In the genomic region with DNA sequence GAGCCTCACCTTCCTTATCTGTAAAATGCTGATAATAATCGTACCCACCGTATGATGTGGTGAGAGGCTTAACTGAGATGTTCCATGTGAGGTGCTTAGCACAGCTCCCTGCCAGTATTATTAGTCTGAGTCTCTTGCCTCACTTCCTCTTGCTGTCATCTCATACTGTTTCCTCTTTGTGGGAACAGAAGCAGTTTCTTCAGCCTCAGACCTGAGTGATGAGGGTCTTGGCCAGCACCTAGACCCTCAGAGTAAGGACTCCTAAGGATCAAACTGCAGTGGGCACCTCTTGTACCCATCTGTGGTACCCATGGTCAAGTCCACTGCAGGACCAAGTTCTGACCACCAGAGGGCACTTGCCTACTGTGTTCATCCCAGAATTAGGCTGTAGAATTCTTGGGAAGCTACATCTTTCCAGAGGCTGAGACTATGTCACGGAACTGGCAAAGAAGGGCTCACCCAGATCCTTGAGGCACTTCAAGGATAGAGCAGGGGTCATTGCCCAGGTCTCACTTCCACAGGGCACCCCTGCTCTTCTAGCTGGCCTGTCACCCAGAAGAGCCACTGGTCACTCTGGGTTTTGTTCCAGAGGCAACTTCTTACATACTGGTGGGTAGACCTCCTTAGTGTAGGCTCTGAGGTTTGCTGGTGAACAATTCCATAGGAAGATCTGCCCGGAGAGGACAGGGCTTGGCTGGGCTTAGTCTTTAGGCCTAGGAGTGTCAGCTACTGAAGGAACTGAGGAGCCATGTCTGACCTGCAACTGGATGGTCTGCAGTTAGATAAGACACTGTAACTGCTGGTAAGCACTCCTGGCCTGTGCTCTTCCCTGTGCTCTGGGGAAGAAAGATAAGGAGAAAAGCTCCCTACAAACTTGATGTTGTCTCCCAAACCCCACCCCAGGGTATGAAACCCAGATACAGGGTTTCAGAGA, we compare ENCODE assay signal across 1 cellular context.
A peak's percentile ranks its signal among the peaks of the same experiment; 100 is the strongest.
TF ChIP-seq lines count a peak whose summit lies in the region.

No MANE protein-coding gene starts in this region.

TF ChIP-seq in HepG2, 621 proteins besides CTCF, POLR2A, EP300 and RAD21 (continued from another document and continues in another):
- no peak for TF ChIP-seq TFDP2 (CRISPR knock-in tag; IDR thresholded peaks at IDR 0.05)
- peak; percentile 45; the same call in 1 of the 2 replicates for TF ChIP-seq PPARG (CRISPR knock-in tag; conservative IDR thresholded peaks at IDR 0.05)
- TF ChIP-seq HNF1A (IDR thresholded peaks at IDR 0.05; ENCODE audit: low read depth) = no peak
- TF ChIP-seq HNF1A (CRISPR knock-in tag; IDR thresholded peaks at IDR 0.05; ENCODE audit: borderline replicate concordance) = peak; percentile 53; the same call in 1 of the 2 replicates
- TF ChIP-seq ELF1 (CRISPR knock-in tag; IDR thresholded peaks at IDR 0.05) = no peak; the same call in 1 of the 2 replicates
- TF ChIP-seq ZNF629 (CRISPR knock-in tag; conservative IDR thresholded peaks at IDR 0.05) = peak; percentile 68
- no peak; the same call in 1 of the 2 replicates for TF ChIP-seq TGIF2 (CRISPR knock-in tag; IDR thresholded peaks at IDR 0.05)
- no peak for TF ChIP-seq ZNF207 (IDR thresholded peaks at IDR 0.05; ENCODE audit: borderline replicate concordance)
- TF ChIP-seq MZF1 (CRISPR knock-in tag; IDR thresholded peaks at IDR 0.05; ENCODE audit: borderline replicate concordance) = no peak
- TF ChIP-seq ZSCAN20 (CRISPR knock-in tag; IDR thresholded peaks at IDR 0.05; ENCODE audit: borderline replicate concordance) = no peak
- 0 out of 2 replicates have a peak, but pooled peaks have one; percentile 49 for TF ChIP-seq ZBTB7A (CRISPR knock-in tag; IDR thresholded peaks at IDR 0.05)
- TF ChIP-seq ZNF720 (CRISPR knock-in tag; IDR thresholded peaks at IDR 0.05) = no peak
- no peak for TF ChIP-seq ZNF30 (CRISPR knock-in tag; IDR thresholded peaks at IDR 0.05)
- TF ChIP-seq CERS6 (CRISPR knock-in tag; IDR thresholded peaks at IDR 0.05) = no peak
- no peak for TF ChIP-seq GPN1 (CRISPR knock-in tag; IDR thresholded peaks at IDR 0.05; ENCODE audit: borderline replicate concordance)
- TF ChIP-seq ZBTB20 (CRISPR knock-in tag; IDR thresholded peaks at IDR 0.05; ENCODE audit: borderline replicate concordance, low read depth) = no peak
- TF ChIP-seq, protein P1, sequence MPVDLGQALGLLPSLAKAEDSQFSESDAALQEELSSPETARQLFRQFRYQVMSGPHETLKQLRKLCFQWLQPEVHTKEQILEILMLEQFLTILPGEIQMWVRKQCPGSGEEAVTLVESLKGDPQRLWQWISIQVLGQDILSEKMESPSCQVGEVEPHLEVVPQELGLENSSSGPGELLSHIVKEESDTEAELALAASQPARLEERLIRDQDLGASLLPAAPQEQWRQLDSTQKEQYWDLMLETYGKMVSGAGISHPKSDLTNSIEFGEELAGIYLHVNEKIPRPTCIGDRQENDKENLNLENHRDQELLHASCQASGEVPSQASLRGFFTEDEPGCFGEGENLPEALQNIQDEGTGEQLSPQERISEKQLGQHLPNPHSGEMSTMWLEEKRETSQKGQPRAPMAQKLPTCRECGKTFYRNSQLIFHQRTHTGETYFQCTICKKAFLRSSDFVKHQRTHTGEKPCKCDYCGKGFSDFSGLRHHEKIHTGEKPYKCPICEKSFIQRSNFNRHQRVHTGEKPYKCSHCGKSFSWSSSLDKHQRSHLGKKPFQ (CRISPR knock-in tag; IDR thresholded peaks at IDR 0.05; ENCODE audit: insufficient replicate concordance) = no peak
- TF ChIP-seq ZNF160 (CRISPR knock-in tag; IDR thresholded peaks at IDR 0.05) = no peak
- TF ChIP-seq TOPORS (CRISPR knock-in tag; IDR thresholded peaks at IDR 0.05) = no peak
- no peak for TF ChIP-seq KLF12 (CRISPR knock-in tag; IDR thresholded peaks at IDR 0.05; ENCODE audit: borderline replicate concordance)
- TF ChIP-seq ZNF614 (CRISPR knock-in tag; IDR thresholded peaks at IDR 0.05; ENCODE audit: borderline replicate concordance) = no peak; the same call in 1 of the 2 replicates
- no peak for TF ChIP-seq ZMAT3 (CRISPR knock-in tag; conservative IDR thresholded peaks at IDR 0.05)
- TF ChIP-seq MIER3 (CRISPR knock-in tag; IDR thresholded peaks at IDR 0.05; ENCODE audit: borderline replicate concordance) = 0 out of 2 replicates have a peak, but pooled peaks have one; percentile 44
- TF ChIP-seq CCAR2 (optimal IDR thresholded peaks at IDR 0.05; ENCODE audit: low read depth, low read length) = no peak
- no peak for TF ChIP-seq KLF15 (CRISPR knock-in tag; IDR thresholded peaks at IDR 0.05; ENCODE audit: borderline replicate concordance)
- TF ChIP-seq, protein P2, sequence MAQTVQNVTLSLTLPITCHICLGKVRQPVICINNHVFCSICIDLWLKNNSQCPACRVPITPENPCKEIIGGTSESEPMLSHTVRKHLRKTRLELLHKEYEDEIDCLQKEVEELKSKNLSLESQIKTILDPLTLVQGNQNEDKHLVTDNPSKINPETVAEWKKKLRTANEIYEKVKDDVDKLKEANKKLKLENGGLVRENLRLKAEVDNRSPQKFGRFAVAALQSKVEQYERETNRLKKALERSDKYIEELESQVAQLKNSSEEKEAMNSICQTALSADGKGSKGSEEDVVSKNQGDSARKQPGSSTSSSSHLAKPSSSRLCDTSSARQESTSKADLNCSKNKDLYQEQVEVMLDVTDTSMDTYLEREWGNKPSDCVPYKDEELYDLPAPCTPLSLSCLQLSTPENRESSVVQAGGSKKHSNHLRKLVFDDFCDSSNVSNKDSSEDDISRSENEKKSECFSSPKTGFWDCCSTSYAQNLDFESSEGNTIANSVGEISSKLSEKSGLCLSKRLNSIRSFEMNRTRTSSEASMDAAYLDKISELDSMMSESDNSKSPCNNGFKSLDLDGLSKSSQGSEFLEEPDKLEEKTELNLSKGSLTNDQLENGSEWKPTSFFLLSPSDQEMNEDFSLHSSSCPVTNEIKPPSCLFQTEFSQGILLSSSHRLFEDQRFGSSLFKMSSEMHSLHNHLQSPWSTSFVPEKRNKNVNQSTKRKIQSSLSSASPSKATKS (CRISPR knock-in tag; IDR thresholded peaks at IDR 0.05) = no peak
- TF ChIP-seq MEF2D (CRISPR knock-in tag; IDR thresholded peaks at IDR 0.05) = no peak
- TF ChIP-seq JUND (CRISPR knock-in tag; IDR thresholded peaks at IDR 0.05) = no peak
- no peak; the same call in 1 of the 2 replicates for TF ChIP-seq ZNF512B (CRISPR knock-in tag; IDR thresholded peaks at IDR 0.05; ENCODE audit: borderline replicate concordance)
- 0 out of 2 replicates have a peak, but pooled peaks have one; percentile 37 for TF ChIP-seq IRF2 (CRISPR knock-in tag; IDR thresholded peaks at IDR 0.05)
- TF ChIP-seq REXO4 (CRISPR knock-in tag; IDR thresholded peaks at IDR 0.05; ENCODE audit: borderline replicate concordance) = 0 out of 2 replicates have a peak, but pooled peaks have one; percentile 12
- no peak for TF ChIP-seq RFXAP (CRISPR knock-in tag; IDR thresholded peaks at IDR 0.05; ENCODE audit: borderline replicate concordance)
- TF ChIP-seq ZNF205 (CRISPR knock-in tag; IDR thresholded peaks at IDR 0.05) = 0 out of 2 replicates have a peak, but pooled peaks have one; percentile 57
- no peak for TF ChIP-seq ATAD3A (CRISPR knock-in tag; IDR thresholded peaks at IDR 0.05)
- TF ChIP-seq FOXK1 (CRISPR knock-in tag; IDR thresholded peaks at IDR 0.05; ENCODE audit: borderline replicate concordance, low read depth) = no peak; the same call in 1 of the 2 replicates
- no peak for TF ChIP-seq ZFP1 (CRISPR knock-in tag; IDR thresholded peaks at IDR 0.05)
- no peak for TF ChIP-seq MAX (IDR thresholded peaks at IDR 0.05)
- no peak for TF ChIP-seq WIZ (CRISPR knock-in tag; IDR thresholded peaks at IDR 0.05)
- no peak for TF ChIP-seq HNRNPUL1 (IDR thresholded peaks at IDR 0.05; ENCODE audit: low read depth, low read length)
- peak; percentile 84 for TF ChIP-seq ZNF44 (CRISPR knock-in tag; IDR thresholded peaks at IDR 0.05)
- TF ChIP-seq IRF9 (CRISPR knock-in tag; IDR thresholded peaks at IDR 0.05; ENCODE audit: borderline replicate concordance) = peak; percentile 84; the same call in 1 of the 2 replicates
- no peak; the same call in 1 of the 2 replicates for TF ChIP-seq ZNF788 (CRISPR knock-in tag; IDR thresholded peaks at IDR 0.05; ENCODE audit: borderline replicate concordance)
- TF ChIP-seq ZNF761 (CRISPR knock-in tag; conservative IDR thresholded peaks at IDR 0.05) = no peak
- no peak for TF ChIP-seq CBFB (CRISPR knock-in tag; IDR thresholded peaks at IDR 0.05)
